9 cellular contexts compared by ENCODE assay signal in the genomic region with DNA sequence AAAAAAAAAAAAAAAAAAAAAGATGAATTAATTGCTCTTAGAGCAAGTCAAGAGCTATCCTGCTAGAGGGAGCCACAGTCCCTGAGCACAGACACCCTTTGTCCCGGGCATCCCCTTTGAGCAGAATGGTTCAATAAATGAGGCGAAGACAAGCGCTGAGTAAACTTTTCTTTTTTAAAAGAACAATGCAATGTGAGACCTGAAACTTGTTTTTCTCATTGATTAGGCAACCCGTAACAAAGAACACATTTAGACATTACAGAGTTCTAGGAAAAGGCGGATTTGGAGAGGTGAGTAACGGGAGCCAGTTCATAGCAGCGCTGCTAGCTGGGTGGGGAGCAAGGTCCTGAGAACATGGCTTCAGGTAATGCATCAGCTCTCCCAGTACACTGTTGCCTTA. TPM values are rescaled to one million over a fixed set of nuclear protein-coding genes. Genes with fewer than 3 reads are reported as not detected.
A peak's percentile ranks its signal among the peaks of the same experiment; 100 is the strongest.
DNase-seq lines count a peak whose midpoint lies in the region; ATAC-seq and TF ChIP-seq lines count a peak whose summit lies in the region.
"Had no signal": no experiment of that assay in that cellular context is flagged by ENCODE, and none has a peak within 500 bp of the region (broad histone marks: within the 10 kb centered on the region; RNA-seq: fewer than 3 reads in every experiment).

No MANE protein-coding gene starts in this region.

- DNase-seq in stimulated activated naive CD8-positive, alpha-beta T cell treated with anti-CD3 and anti-CD28 coated beads, Interleukin-15, amount 100 ng/mL, for 72 hours = peak in 1 of 2 donors; percentile 19
- no peak for DNase-seq in stimulated activated naive CD8-positive, alpha-beta T cell treated with anti-CD3 and anti-CD28 coated beads, Interleukin-15, Interleukin-2, amounts not matched to agents 100 U/mL and 50 U/mL, for 24 hours
- no peak for DNase-seq in RWPE2 (ENCODE audit: low spot score)
- DNase-seq in foreskin keratinocyte = no peak
- DNase-seq in NCI-H446 treated with DMSO at 0.1 percent for 48 hours (lab: John Stamatoyannopoulos, UW) = no peak
- no peak for DNase-seq in NCI-H2227 treated with DMSO at 0.1 percent for 48 hours (lab: John Stamatoyannopoulos, UW)
- DNase-seq: activated CD4-positive, CD25-positive, alpha-beta regulatory T cell treated with anti-CD3 and anti-CD28 coated beads, Interleukin-2, amount 50 U/mL, for 72 hours had no signal

- H3K27ac ChIP-seq in RWPE2 (ENCODE audit: poor library complexity, severe bottlenecking) = peak overlapping the region; percentile 44
- H3K27ac ChIP-seq in foreskin keratinocyte = peak overlapping the region; percentile 99

- no peaks in the 10 kb centered on the region for H3K9me3 ChIP-seq in RWPE2 (ENCODE audit: severe bottlenecking)

- H3K4me3 ChIP-seq in RWPE2 (ENCODE audit: severe bottlenecking) = no peak overlapping the region

- peaks cover 8% of the 10 kb centered on the region for H3K4me1 Mint-ChIP-seq in stimulated activated naive CD8-positive, alpha-beta T cell treated with anti-CD3 and anti-CD28 coated beads, Interleukin-15, amount 100 ng/mL, for 72 hours

- H3K27me3 ChIP-seq in RWPE2 (ENCODE audit: insufficient read depth, poor library complexity, severe bottlenecking) (no peaks in the 10 kb centered on the region), foreskin keratinocyte (no peaks in the 10 kb centered on the region)

- no peaks in the 10 kb centered on the region for H3K27me3 Mint-ChIP-seq in stimulated activated naive CD8-positive, alpha-beta T cell treated with anti-CD3 and anti-CD28 coated beads, Interleukin-15, amount 100 ng/mL, for 72 hours

- H3K4me1 ChIP-seq in RWPE2 (ENCODE audit: insufficient read depth, poor library complexity, severe bottlenecking) (peaks cover 29% of the 10 kb centered on the region), foreskin keratinocyte (peaks cover 16% of the 10 kb centered on the region)

- H3K36me3 ChIP-seq in RWPE2 (ENCODE audit: low read depth) = no peaks in the 10 kb centered on the region

- TF ChIP-seq POLR2A in GM18505 (IDR thresholded peaks at IDR 0.05; ENCODE audit: borderline replicate concordance, extremely low read depth, insufficient read depth, insufficient read length) = no peak

- no peak overlapping the region for H3K4me3 Mint-ChIP-seq in stimulated activated naive CD8-positive, alpha-beta T cell treated with anti-CD3 and anti-CD28 coated beads, Interleukin-15, amount 100 ng/mL, for 72 hours

- TF ChIP-seq CTCF in RWPE2 (IDR thresholded peaks at IDR 0.05; ENCODE audit: poor library complexity, severe bottlenecking) (peak; percentile 52), foreskin keratinocyte (conservative IDR thresholded peaks at IDR 0.05) (peak; percentile 68)

- ATAC-seq in stimulated activated naive CD8-positive, alpha-beta T cell treated with anti-CD3 and anti-CD28 coated beads, Interleukin-15, amount 100 ng/mL, for 72 hours = peak; percentile 66
- no peak for ATAC-seq in stimulated activated naive CD8-positive, alpha-beta T cell treated with anti-CD3 and anti-CD28 coated beads, Interleukin-15, Interleukin-2, amounts not matched to agents 100 U/mL and 50 U/mL, for 24 hours
- peak; percentile 67 for ATAC-seq in RWPE2 (ENCODE audit: low read depth)
- ATAC-seq in foreskin keratinocyte = peak; percentile 58
- ATAC-seq in GM18505 (IDR thresholded peaks at IDR 0.05; ENCODE audit: unreplicated experiment) = no peak
- ATAC-seq in GM21737 (IDR thresholded peaks at IDR 0.05; ENCODE audit: unreplicated experiment) = no peak

- no peak overlapping the region for H3K27ac Mint-ChIP-seq in stimulated activated naive CD8-positive, alpha-beta T cell treated with anti-CD3 and anti-CD28 coated beads, Interleukin-15, amount 100 ng/mL, for 72 hours

- H3K9me3 Mint-ChIP-seq in stimulated activated naive CD8-positive, alpha-beta T cell treated with anti-CD3 and anti-CD28 coated beads, Interleukin-15, amount 100 ng/mL, for 72 hours = no peaks in the 10 kb centered on the region

RNA-seq across cellular contexts. Expression of a gene that starts 46.1 kb away (rescaled TPM):
- 2.7 and 2.8 TPM in 2 replicates for total RNA-seq in foreskin keratinocyte
- polyA plus RNA-seq in foreskin keratinocyte = 1.8 and 2.0 TPM in 2 replicates

RNA-seq across cellular contexts. Expression of a gene that starts 46.2 kb away (rescaled TPM):
- total RNA-seq in foreskin keratinocyte = 42.2 and 52.5 TPM in 2 replicates
- polyA plus RNA-seq in foreskin keratinocyte = 27.3 and 34.3 TPM in 2 replicates

Comparison
In these comparisons a context has a peak if more than half of its experiments do, and no peak if none do; other contexts are left out.
1. ATAC-seq: peak in stimulated activated naive CD8-positive, alpha-beta T cell treated with anti-CD3 and anti-CD28 coated beads, Interleukin-15, amount 100 ng/mL, for 72 hours (single experiment), RWPE2 (single experiment) and foreskin keratinocyte (single experiment); none in stimulated activated naive CD8-positive, alpha-beta T cell treated with anti-CD3 and anti-CD28 coated beads, Interleukin-15, Interleukin-2, amounts not matched to agents 100 U/mL and 50 U/mL, for 24 hours (single experiment), GM18505 (single experiment) and GM21737 (single experiment).